In the genomic region with DNA sequence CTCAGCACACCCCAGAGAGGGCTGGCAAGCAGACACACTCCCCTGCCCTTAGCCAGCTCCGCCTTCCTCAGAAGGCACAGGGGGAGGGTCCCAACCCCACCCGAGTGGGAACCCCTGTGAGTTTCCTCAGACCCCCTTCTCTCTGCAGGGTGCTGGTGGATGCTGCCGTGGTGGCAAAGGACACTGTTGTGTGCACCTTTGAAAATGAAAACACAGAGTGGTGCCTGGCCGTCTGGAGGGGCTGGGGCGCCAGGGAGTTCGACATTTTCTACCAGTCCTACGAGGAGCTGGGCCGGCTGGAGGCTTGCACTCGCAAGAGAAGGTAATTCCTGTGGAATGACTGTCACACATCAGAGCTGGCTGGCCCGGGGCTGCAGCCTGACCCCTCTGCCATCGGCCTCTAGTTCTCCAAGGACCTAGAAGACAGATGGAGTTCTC, we compare ENCODE assay signal across 18 cellular contexts.
DNase-seq lines count a peak whose midpoint lies in the region; ATAC-seq and TF ChIP-seq lines count a peak whose summit lies in the region.
"Had no signal": no experiment of that assay in that cellular context is flagged by ENCODE, and none has a peak within 500 bp of the region (broad histone marks: within the 10 kb centered on the region; RNA-seq: fewer than 3 reads in every experiment).

No MANE protein-coding gene starts in this region.

- BruUV-seq in Calu3 (replicated peaks; lab: Mats Ljungman, UMichigan) (no TSS peak), OCI-LY7 (replicated peaks; lab: Mats Ljungman, UMichigan) (no TSS peak)

- no peak for TF ChIP-seq POLR2A in Peyer's patch (IDR thresholded peaks at IDR 0.05)

- peak; percentile 15 for TF ChIP-seq CTCF in Calu3 (IDR thresholded peaks at IDR 0.05; ENCODE audit: unreplicated experiment)
- no peak for TF ChIP-seq CTCF in Peyer's patch (IDR thresholded peaks at IDR 0.05)
- no peak for TF ChIP-seq CTCF in osteoblast (IDR thresholded peaks at IDR 0.05; ENCODE audit: extremely low read depth, low read depth, low read length)
- no peak for TF ChIP-seq CTCF in OCI-LY7 (conservative IDR thresholded peaks at IDR 0.05; ENCODE audit: low read length)

- no peaks in the 10 kb centered on the region for H3K79me2 ChIP-seq in osteoblast (ENCODE audit: insufficient read depth, low read length)
- H3K79me2 ChIP-seq in OCI-LY7 (ENCODE audit: insufficient read depth, low read depth, low read length) = no peaks in the 10 kb centered on the region

- H3K4me3 ChIP-seq in Peyer's patch (no peak overlapping the region), iPS DF 6.9 (ENCODE audit: low read length) (no peak overlapping the region), osteoblast (ENCODE audit: insufficient read depth, low read length) (no peak overlapping the region), OCI-LY7 (ENCODE audit: low read depth, low read length, poor library complexity, severe bottlenecking) (no peak overlapping the region)

- H3K36me3 ChIP-seq in Peyer's patch (peaks cover 0 to 30% (median 0%) of the 10 kb centered on the region in 3 donors), iPS DF 6.9 (ENCODE audit: control insufficient read depth, insufficient read depth, low read length) (no peaks in the 10 kb centered on the region), osteoblast (ENCODE audit: insufficient read depth, low read length) (peaks cover 10% of the 10 kb centered on the region), OCI-LY7 (ENCODE audit: insufficient read depth, low read length) (peaks cover 91% of the 10 kb centered on the region)

- no peak overlapping the region for H3K4me3 Mint-ChIP-seq in Calu3 (ENCODE audit: low read depth, unreplicated experiment)
- H3K4me3 Mint-ChIP-seq: activated naive CD4-positive, alpha-beta T cell treated with anti-CD3 and anti-CD28 coated beads, Interleukin-2, amount 10 ng/mL, durations not matched to agents 7 days and 5 days; brain; naive thymus-derived CD4-positive, alpha-beta T cell had no signal

- H3K36me3 Mint-ChIP-seq in Calu3 (ENCODE audit: insufficient read depth, unreplicated experiment) = peaks cover 5% of the 10 kb centered on the region
- H3K36me3 Mint-ChIP-seq: activated naive CD4-positive, alpha-beta T cell treated with anti-CD3 and anti-CD28 coated beads, Interleukin-2, amount 10 ng/mL, durations not matched to agents 7 days and 5 days; brain; naive thymus-derived CD4-positive, alpha-beta T cell had no signal

- H3K4me1 ChIP-seq in Peyer's patch = peaks cover 0 to 14% (median 0%) of the 10 kb centered on the region in 4 donors
- peaks cover 28% of the 10 kb centered on the region for H3K4me1 ChIP-seq in iPS DF 6.9 (ENCODE audit: control insufficient read depth, insufficient read depth, low read length)
- peaks cover 37% of the 10 kb centered on the region for H3K4me1 ChIP-seq in osteoblast (ENCODE audit: insufficient read depth, low read length)
- H3K4me1 ChIP-seq in OCI-LY7 (ENCODE audit: insufficient read depth, low read length, poor library complexity, severe bottlenecking) = peaks cover 1% of the 10 kb centered on the region

- DNase-seq in Calu3 = no peak
- DNase-seq in Peyer's patch = no peak
- no peak for DNase-seq in iPS DF 6.9 (ENCODE audit: low read depth, low spot score)
- DNase-seq in osteoblast (ENCODE audit: insufficient read length, low spot score, missing footprints) = peak; percentile 58
- no peak for DNase-seq in activated gamma-delta T cell (lab: John Stamatoyannopoulos, UW)
- no peak for DNase-seq in OCI-LY7 (ENCODE audit: low spot score)
- DNase-seq: activated CD4-positive, CD25-positive, alpha-beta regulatory T cell treated with anti-CD3 and anti-CD28 coated beads, Interleukin-2, amount 50 U/mL, for 72 hours; activated CD8-positive, alpha-beta memory T cell treated with anti-CD3 and anti-CD28 coated beads, Interleukin-2, amount 50 U/mL, for 4 hours; activated naive CD4-positive, alpha-beta T cell treated with anti-CD3 and anti-CD28 coated beads, Interleukin-2, amount 10 ng/mL, durations not matched to agents 7 days and 5 days; kidney glomerular epithelial cell; MM.1S; naive thymus-derived CD4-positive, alpha-beta T cell; NCI-H2029; NCI-H526 treated with DMSO at 0.1 percent for 48 hours; T-helper 1 cell had no signal

- H3K27ac Mint-ChIP-seq in Calu3 (ENCODE audit: unreplicated experiment) = no peak overlapping the region
- H3K27ac Mint-ChIP-seq: activated naive CD4-positive, alpha-beta T cell treated with anti-CD3 and anti-CD28 coated beads, Interleukin-2, amount 10 ng/mL, durations not matched to agents 7 days and 5 days; naive thymus-derived CD4-positive, alpha-beta T cell had no signal

- H3K4me2 ChIP-seq in osteoblast (ENCODE audit: insufficient read depth, low read length) (no peak overlapping the region), OCI-LY7 (ENCODE audit: low read length) (no peak overlapping the region)

- H2AFZ ChIP-seq in osteoblast (ENCODE audit: low read length) (peak overlapping the region; percentile 15), OCI-LY7 (ENCODE audit: low read length) (no peak overlapping the region)

- intact Hi-C loops in Calu3 (cut with micrococcal nuclease; ENCODE audit: unreplicated experiment) (no loop called here), OCI-LY7 (cut with micrococcal nuclease; ENCODE audit: unreplicated experiment) (no loop called here)

- no peaks in the 10 kb centered on the region for H3K9me3 ChIP-seq in Peyer's patch
- no peaks in the 10 kb centered on the region for H3K9me3 ChIP-seq in iPS DF 6.9 (ENCODE audit: control insufficient read depth, insufficient read depth, low read length)
- H3K9me3 ChIP-seq in osteoblast (ENCODE audit: low read depth, low read length) = no peaks in the 10 kb centered on the region
- no peaks in the 10 kb centered on the region for H3K9me3 ChIP-seq in OCI-LY7 (ENCODE audit: low read length)

- H3K27me3 ChIP-seq in Peyer's patch = no peaks in the 10 kb centered on the region
- no peaks in the 10 kb centered on the region for H3K27me3 ChIP-seq in iPS DF 6.9 (ENCODE audit: control insufficient read depth, insufficient read depth, low read length)
- H3K27me3 ChIP-seq in osteoblast (ENCODE audit: insufficient read depth, low read length) = no peaks in the 10 kb centered on the region

- peaks cover 13% of the 10 kb centered on the region for H3K4me1 Mint-ChIP-seq in Calu3 (ENCODE audit: low read depth, unreplicated experiment)

- no CpG with 5 or more reads among the region's 11 CpGs for WGBS in iPS DF 6.9 (ENCODE audit: insufficient coverage, insufficient read length)

- H3K9me2 ChIP-seq in OCI-LY7 (ENCODE audit: insufficient read depth, low read length) = no peaks in the 10 kb centered on the region

- no peaks in the 10 kb centered on the region for H3K9me3 Mint-ChIP-seq in Calu3 (ENCODE audit: low read depth, unreplicated experiment)
- H3K9me3 Mint-ChIP-seq: activated naive CD4-positive, alpha-beta T cell treated with anti-CD3 and anti-CD28 coated beads, Interleukin-2, amount 10 ng/mL, durations not matched to agents 7 days and 5 days; brain; naive thymus-derived CD4-positive, alpha-beta T cell had no signal

- ATAC-seq in GM21360 (IDR thresholded peaks at IDR 0.05; ENCODE audit: unreplicated experiment) (no peak), HG03159 (IDR thresholded peaks at IDR 0.05; ENCODE audit: unreplicated experiment) (no peak)
- ATAC-seq: naive thymus-derived CD4-positive, alpha-beta T cell had no signal

- H3K27me3 Mint-ChIP-seq in Calu3 (ENCODE audit: unreplicated experiment) = no peaks in the 10 kb centered on the region

- H3K27ac ChIP-seq in Peyer's patch (peak overlapping the region; percentile 34 to 63 (median 53)), iPS DF 6.9 (ENCODE audit: low read length) (peak overlapping the region; percentile 98), osteoblast (ENCODE audit: low read depth, low read length) (peak overlapping the region; percentile 95), OCI-LY7 (ENCODE audit: low read depth, low read length, poor library complexity, severe bottlenecking) (no peak overlapping the region)

- CTCF ChIA-PET in Calu3 (lab: Charles Lee) (no interaction called here), OCI-LY7 (lab: Charles Lee; ENCODE audit: unreplicated experiment) (no interaction called here)

- H4K20me1 ChIP-seq in osteoblast (ENCODE audit: insufficient read depth, low read length) (no peaks in the 10 kb centered on the region), OCI-LY7 (ENCODE audit: insufficient read depth, low read length) (no peaks in the 10 kb centered on the region)

- POLR2A ChIA-PET in OCI-LY7 (lab: Charles Lee) = no interaction called here
